18 cellular contexts compared by ENCODE assay signal in the genomic region with DNA sequence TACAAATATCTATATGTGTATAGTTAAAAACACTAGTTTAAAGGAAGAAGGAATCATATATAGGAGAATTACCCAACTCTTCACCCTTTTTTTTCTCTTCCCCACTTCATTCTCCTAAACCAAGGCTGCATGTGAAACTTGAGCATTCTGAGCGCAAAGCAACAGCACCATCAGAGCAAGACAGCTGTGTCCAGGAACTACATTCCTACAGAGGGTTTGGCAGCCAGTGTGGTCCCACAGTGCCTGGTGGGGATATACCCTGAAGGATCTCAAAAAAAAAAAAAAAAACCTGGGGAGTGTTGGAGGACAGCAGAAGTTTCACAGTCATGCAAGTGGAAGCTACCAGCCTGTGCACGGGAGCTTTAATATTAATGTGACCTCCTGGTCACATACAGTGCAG.
DNase-seq lines count a peak whose midpoint lies in the region; ATAC-seq and TF ChIP-seq lines count a peak whose summit lies in the region.
"Had no signal": no experiment of that assay in that cellular context is flagged by ENCODE, and none has a peak within 500 bp of the region (broad histone marks: within the 10 kb centered on the region; RNA-seq: fewer than 3 reads in every experiment).

No MANE protein-coding gene starts in this region.

- H2AFZ ChIP-seq in GM23338 (no peak overlapping the region), OCI-LY3 (ENCODE audit: low read depth, low read length) (no peak overlapping the region)

- H3K36me3 ChIP-seq in GM23338 (ENCODE audit: insufficient read depth) (no peaks in the 10 kb centered on the region), OCI-LY3 (replicated peaks; ENCODE audit: low read depth, low read length) (peaks cover 2% of the 10 kb centered on the region)
- H3K36me3 ChIP-seq: BLaER1 treated with 17β-estradiol and CSF1 and Interleukin-3, amounts not matched to agents 10 nM and 100 nM; Peyer's patch had no signal

- H3K27ac Mint-ChIP-seq in GM23338 = no peak overlapping the region

- H3K9me3 ChIP-seq in OCI-LY3 (ENCODE audit: insufficient read depth, low read length) = no peaks in the 10 kb centered on the region
- H3K9me3 ChIP-seq: A549; BLaER1 treated with 17β-estradiol and CSF1 and Interleukin-3, amounts not matched to agents 10 nM and 100 nM; Peyer's patch had no signal

- H3K27ac ChIP-seq in GM23338 (ENCODE audit: low read depth) (no peak overlapping the region), OCI-LY3 (ENCODE audit: low read length) (peak overlapping the region; percentile 90)
- H3K27ac ChIP-seq: A549; BLaER1 treated with 17β-estradiol and CSF1 and Interleukin-3, amounts not matched to agents 10 nM and 100 nM; Peyer's patch had no signal

- TF ChIP-seq CTCF in GM23338 (conservative IDR thresholded peaks at IDR 0.05; ENCODE audit: low read depth in 2 of 2) (no peak), OCI-LY3 (IDR thresholded peaks at IDR 0.05; ENCODE audit: low read depth, low read length) (no peak), retinal pigment epithelial cell (conservative IDR thresholded peaks at IDR 0.05; ENCODE audit: low read depth, low read length) (no peak)

- H3K4me2 ChIP-seq in GM23338 (peak overlapping the region; percentile 69; the same call in 1 of the 2 replicates), OCI-LY3 (ENCODE audit: low read length) (peak overlapping the region; percentile 73)
- H3K4me2 ChIP-seq: A549 had no signal

- H3K9ac ChIP-seq in OCI-LY3 (ENCODE audit: low read length) = peak overlapping the region; percentile 36; the same call in 1 of the 2 replicates
- H3K9ac ChIP-seq: BLaER1 treated with 17β-estradiol and CSF1 and Interleukin-3, amounts not matched to agents 10 nM and 100 nM had no signal

- H3K27me3 Mint-ChIP-seq in GM23338 (ENCODE audit: insufficient read depth, low read depth, poor library complexity) = peaks cover 2% of the 10 kb centered on the region

- no peaks in the 10 kb centered on the region; the same call in 2 of the 3 replicates for H3K36me3 Mint-ChIP-seq in GM23338 (ENCODE audit: low read depth)
- H3K36me3 Mint-ChIP-seq: CD8-positive, alpha-beta memory T cell had no signal

- H4K20me1 ChIP-seq in GM23338 (replicated peaks; ENCODE audit: insufficient read depth) (no peaks in the 10 kb centered on the region), OCI-LY3 (ENCODE audit: insufficient read depth, low read length) (no peaks in the 10 kb centered on the region)
- H4K20me1 ChIP-seq: BLaER1 treated with 17β-estradiol and CSF1 and Interleukin-3, amounts not matched to agents 10 nM and 100 nM had no signal

- ATAC-seq in GM23338 (peak; percentile 43; the same call in 2 of the 3 replicates), HG02642 (IDR thresholded peaks at IDR 0.05; ENCODE audit: poor library complexity, unreplicated experiment) (no peak), GM21619 (IDR thresholded peaks at IDR 0.05; ENCODE audit: unreplicated experiment) (no peak)
- ATAC-seq: A549, SK-N-SH treated with all-trans-retinoic acid at 6 μM for 48 hours had no signal

- DNase-seq in GM23338 (ENCODE audit: low spot score) = peak; percentile 13
- peak; percentile 9 for DNase-seq in left kidney (ENCODE audit: low read depth, low spot score)
- DNase-seq in retinal pigment epithelial cell (ENCODE audit: low read depth) = peak; percentile 8
- no peak for DNase-seq in activated naive CD4-positive, alpha-beta T cell treated with Interleukin-2 at 50 U/mL for 16 hours
- DNase-seq: CD8-positive, alpha-beta memory T cell; DND-41; GDM1; NCI-H2081 treated with DMSO at 0.1 percent for 48 hours; NCI-H510A; NCI-H82; Peyer's patch; Right ventricle myocardium superior had no signal

- H3K9me3 Mint-ChIP-seq in GM23338 = no peaks in the 10 kb centered on the region; the same call in 1 of the 3 replicates

- H3F3A ChIP-seq in GM23338 (replicated peaks; ENCODE audit: low read depth) = no peaks in the 10 kb centered on the region

- H3K79me2 ChIP-seq in GM23338 (replicated peaks; ENCODE audit: insufficient read depth) (no peaks in the 10 kb centered on the region), OCI-LY3 (ENCODE audit: low read length) (no peaks in the 10 kb centered on the region)

- H3K27me3 ChIP-seq in GM23338 (ENCODE audit: insufficient read depth) (no peaks in the 10 kb centered on the region), OCI-LY3 (ENCODE audit: low read depth, low read length) (no peaks in the 10 kb centered on the region)
- H3K27me3 ChIP-seq: BLaER1 treated with 17β-estradiol and CSF1 and Interleukin-3, amounts not matched to agents 10 nM and 100 nM; Peyer's patch had no signal

- H3K4me1 Mint-ChIP-seq in GM23338 = peaks cover 15% of the 10 kb centered on the region

- H3K4me3 ChIP-seq in GM23338 (no peak overlapping the region), OCI-LY3 (ENCODE audit: low read length) (peak overlapping the region; percentile 35), retinal pigment epithelial cell (ENCODE audit: low read length) (no peak overlapping the region)
- H3K4me3 ChIP-seq: A549; BLaER1 treated with 17β-estradiol and CSF1 and Interleukin-3, amounts not matched to agents 10 nM and 100 nM; Peyer's patch had no signal

- H3K9me2 ChIP-seq in GM23338 (ENCODE audit: insufficient read depth) = no peaks in the 10 kb centered on the region

- H3K4me1 ChIP-seq in GM23338 (ENCODE audit: insufficient read depth) = peaks cover 26% of the 10 kb centered on the region
- peaks cover 56% of the 10 kb centered on the region for H3K4me1 ChIP-seq in OCI-LY3 (ENCODE audit: low read length)
- H3K4me1 ChIP-seq: A549, Peyer's patch had no signal

- no peak overlapping the region for H3K4me3 Mint-ChIP-seq in GM23338
- H3K4me3 Mint-ChIP-seq: CD8-positive, alpha-beta memory T cell had no signal

TF ChIP-seq in GM23338, 12 proteins besides CTCF, POLR2A, EP300 and RAD21 (continues in another document):
- TF ChIP-seq EZH2 (IDR thresholded peaks at IDR 0.05; ENCODE audit: low read depth, unreplicated experiment) = no peak
- TF ChIP-seq ZNF114 (CRISPR knock-in tag; IDR thresholded peaks at IDR 0.05) = no peak
- TF ChIP-seq, protein P1, sequence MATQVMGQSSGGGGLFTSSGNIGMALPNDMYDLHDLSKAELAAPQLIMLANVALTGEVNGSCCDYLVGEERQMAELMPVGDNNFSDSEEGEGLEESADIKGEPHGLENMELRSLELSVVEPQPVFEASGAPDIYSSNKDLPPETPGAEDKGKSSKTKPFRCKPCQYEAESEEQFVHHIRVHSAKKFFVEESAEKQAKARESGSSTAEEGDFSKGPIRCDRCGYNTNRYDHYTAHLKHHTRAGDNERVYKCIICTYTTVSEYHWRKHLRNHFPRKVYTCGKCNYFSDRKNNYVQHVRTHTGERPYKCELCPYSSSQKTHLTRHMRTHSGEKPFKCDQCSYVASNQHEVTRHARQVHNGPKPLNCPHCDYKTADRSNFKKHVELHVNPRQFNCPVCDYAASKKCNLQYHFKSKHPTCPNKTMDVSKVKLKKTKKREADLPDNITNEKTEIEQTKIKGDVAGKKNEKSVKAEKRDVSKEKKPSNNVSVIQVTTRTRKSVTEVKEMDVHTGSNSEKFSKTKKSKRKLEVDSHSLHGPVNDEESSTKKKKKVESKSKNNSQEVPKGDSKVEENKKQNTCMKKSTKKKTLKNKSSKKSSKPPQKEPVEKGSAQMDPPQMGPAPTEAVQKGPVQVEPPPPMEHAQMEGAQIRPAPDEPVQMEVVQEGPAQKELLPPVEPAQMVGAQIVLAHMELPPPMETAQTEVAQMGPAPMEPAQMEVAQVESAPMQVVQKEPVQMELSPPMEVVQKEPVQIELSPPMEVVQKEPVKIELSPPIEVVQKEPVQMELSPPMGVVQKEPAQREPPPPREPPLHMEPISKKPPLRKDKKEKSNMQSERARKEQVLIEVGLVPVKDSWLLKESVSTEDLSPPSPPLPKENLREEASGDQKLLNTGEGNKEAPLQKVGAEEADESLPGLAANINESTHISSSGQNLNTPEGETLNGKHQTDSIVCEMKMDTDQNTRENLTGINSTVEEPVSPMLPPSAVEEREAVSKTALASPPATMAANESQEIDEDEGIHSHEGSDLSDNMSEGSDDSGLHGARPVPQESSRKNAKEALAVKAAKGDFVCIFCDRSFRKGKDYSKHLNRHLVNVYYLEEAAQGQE (IDR thresholded peaks at IDR 0.05; ENCODE audit: unreplicated experiment) = no peak
